20 cellular contexts compared by ENCODE assay signal in genomic region chr13:30752991-30753616, GRCh38. TPM values are rescaled to one million over a fixed set of nuclear protein-coding genes. Genes with fewer than 3 reads are reported as not detected.
DNase-seq lines count a peak whose midpoint lies in the region; ATAC-seq and TF ChIP-seq lines count a peak whose summit lies in the region.
"Had no signal": no experiment of that assay in that cellular context is flagged by ENCODE, and none has a peak within 500 bp of the region (broad histone marks: within the 10 kb centered on the region; RNA-seq: fewer than 3 reads in every experiment).

No MANE protein-coding gene starts in this region.

- H3K4me2 ChIP-seq in neural cell (ENCODE audit: low read length) = no peak overlapping the region

- H3K4me3 ChIP-seq in CD4-positive, alpha-beta memory T cell (ENCODE audit: low read length in 2 of 2) = no peak overlapping the region
- no peak overlapping the region for H3K4me3 ChIP-seq in Panc1 (ENCODE audit: low read depth in 2 of 2, low read length in 2 of 2)
- peak overlapping the region; percentile 22 for H3K4me3 ChIP-seq in neural cell (ENCODE audit: low read length)
- H3K4me3 ChIP-seq: SK-N-MC, spleen had no signal

- no peaks in the 10 kb centered on the region for H3K27me3 ChIP-seq in CD4-positive, alpha-beta T cell (ENCODE audit: control insufficient read depth, insufficient read depth, low read length)
- no peaks in the 10 kb centered on the region for H3K27me3 ChIP-seq in CD4-positive, alpha-beta memory T cell (ENCODE audit: insufficient read depth, low read length)
- H3K27me3 ChIP-seq in Panc1 (ENCODE audit: control insufficient read depth, insufficient read depth, low read length) = no peaks in the 10 kb centered on the region
- H3K27me3 ChIP-seq in neural cell (ENCODE audit: insufficient read depth, low read depth, low read length) = no peaks in the 10 kb centered on the region
- H3K27me3 ChIP-seq: spleen had no signal

- no peaks in the 10 kb centered on the region for H3K4me1 ChIP-seq in CD4-positive, alpha-beta memory T cell (ENCODE audit: insufficient read depth, low read length)
- H3K4me1 ChIP-seq in Panc1 (ENCODE audit: control insufficient read depth, insufficient read depth, low read length) = no peaks in the 10 kb centered on the region

- POLR2A ChIA-PET in CD4-positive, alpha-beta T cell (lab: Charles Lee) = interaction anchor here (1.3 to 1.4 kb wide), 2 partner anchors 13 to 17 kb away, joined by 6 read pairs; partner anchors contain the start of gene ALOX5AP
- POLR2A ChIA-PET in CD4-positive, alpha-beta memory T cell (lab: Charles Lee; ENCODE audit: partially characterized antibody) = interaction anchor here (1.1 to 1.7 kb wide), 3 partner anchors 9 to 18 kb away, joined by 3 to 4 read pairs (median 3); partner anchors contain the start of gene ALOX5AP
- POLR2A ChIA-PET in Panc1 (lab: Charles Lee) = no interaction called here

- H3K79me2 ChIP-seq in neural cell (replicated peaks; ENCODE audit: insufficient read depth, low read length) = no peaks in the 10 kb centered on the region

- H3K4me3 Mint-ChIP-seq in CD4-positive, alpha-beta T cell = peak overlapping the region; percentile 5
- no peak overlapping the region for H3K4me3 Mint-ChIP-seq in CD4-positive, alpha-beta memory T cell
- H3K4me3 Mint-ChIP-seq in type B pancreatic cell = no peak overlapping the region
- H3K4me3 Mint-ChIP-seq: stimulated activated effector memory CD8-positive, alpha-beta T cell treated with anti-CD3 and anti-CD28 coated beads, Interleukin-12 subunit alpha, Interleukin-12 subunit beta, amount 100 ng/mL, for 72 hours had no signal

- peak; percentile 77 for ATAC-seq in CD4-positive, alpha-beta T cell (ENCODE audit: poor library complexity)
- ATAC-seq in Panc1 (no peak), left lobe of liver (no peak)
- ATAC-seq: HCT116; stimulated activated effector memory CD8-positive, alpha-beta T cell treated with anti-CD3 and anti-CD28 coated beads, Interleukin-12 subunit alpha, Interleukin-12 subunit beta, amount 100 ng/mL, for 72 hours had no signal

- no peak overlapping the region for H3K27ac ChIP-seq in CD4-positive, alpha-beta T cell (ENCODE audit: low read depth, low read length)
- H3K27ac ChIP-seq in CD4-positive, alpha-beta memory T cell (ENCODE audit: low read depth, low read length) = no peak overlapping the region
- peak overlapping the region; percentile 52 for H3K27ac ChIP-seq in Panc1 (ENCODE audit: low read length)
- peak overlapping the region; percentile 73 for H3K27ac ChIP-seq in neural cell (ENCODE audit: low read length)
- H3K27ac ChIP-seq: SK-N-MC had no signal

- BruUV-seq in Panc1 (replicated peaks; lab: Mats Ljungman, UMichigan) = no TSS peak

- H3F3A ChIP-seq in neural cell (ENCODE audit: insufficient read depth, low read length, poor library complexity, severe bottlenecking) = peaks cover 3% of the 10 kb centered on the region

- H2AFZ ChIP-seq in neural cell (ENCODE audit: low read depth, low read length) = no peak overlapping the region

- DNase-seq in CD4-positive, alpha-beta T cell = no peak
- no peak for DNase-seq in CD4-positive, alpha-beta memory T cell
- DNase-seq in Panc1 (ENCODE audit: low read depth, low spot score) (no peak), type B pancreatic cell (ENCODE audit: extremely low spot score, unreplicated experiment) (no peak), left lobe of liver (ENCODE audit: low spot score) (no peak)
- DNase-seq in effector CD4-positive, alpha-beta T cell = no peak
- DNase-seq: activated CD4-positive, alpha-beta T cell treated with anti-CD3 and anti-CD28 coated beads for 4 hours; activated naive CD4-positive, alpha-beta T cell treated with anti-CD3 and anti-CD28 coated beads, Interleukin-2, amount 50 U/mL, for 16 hours; DMS153; NCI-H1048; NCI-H187 treated with DMSO at 0.1 percent for 48 hours; NCI-H526; spleen; stimulated activated CD4-positive, alpha-beta T cell treated with anti-CD3 and anti-CD28 coated beads, Interleukin-2, amount 100 ng/mL, for 48 hours; T-helper 2 cell had no signal

- H3K9me2 ChIP-seq in neural cell (ENCODE audit: insufficient read depth, low read length) = no peaks in the 10 kb centered on the region

- H3K9me3 Mint-ChIP-seq in CD4-positive, alpha-beta T cell = no peaks in the 10 kb centered on the region
- H3K9me3 Mint-ChIP-seq in CD4-positive, alpha-beta memory T cell = no peaks in the 10 kb centered on the region
- H3K9me3 Mint-ChIP-seq in type B pancreatic cell = no peaks in the 10 kb centered on the region
- H3K9me3 Mint-ChIP-seq: stimulated activated effector memory CD8-positive, alpha-beta T cell treated with anti-CD3 and anti-CD28 coated beads, Interleukin-12 subunit alpha, Interleukin-12 subunit beta, amount 100 ng/mL, for 72 hours had no signal

- peaks cover 75% of the 10 kb centered on the region for H3K36me3 Mint-ChIP-seq in CD4-positive, alpha-beta T cell (ENCODE audit: low read depth)
- peaks cover 55 to 58% of the 10 kb centered on the region in 2 donors for H3K36me3 Mint-ChIP-seq in CD4-positive, alpha-beta memory T cell
- no peaks in the 10 kb centered on the region for H3K36me3 Mint-ChIP-seq in type B pancreatic cell

- H4K20me1 ChIP-seq in neural cell (ENCODE audit: insufficient read depth) = no peaks in the 10 kb centered on the region

- H3K36me3 ChIP-seq in CD4-positive, alpha-beta memory T cell (ENCODE audit: insufficient read depth, low read length) = peaks cover 66% of the 10 kb centered on the region
- H3K36me3 ChIP-seq in Panc1 (ENCODE audit: control insufficient read depth, insufficient read depth, low read length) (no peaks in the 10 kb centered on the region), neural cell (ENCODE audit: insufficient read depth, low read length) (no peaks in the 10 kb centered on the region)

- peaks cover 16% of the 10 kb centered on the region for H3K4me1 Mint-ChIP-seq in CD4-positive, alpha-beta T cell (ENCODE audit: low read depth)
- peaks cover 1 to 23% (median 11%) of the 10 kb centered on the region in 4 donors for H3K4me1 Mint-ChIP-seq in CD4-positive, alpha-beta memory T cell
- peaks cover 17% of the 10 kb centered on the region for H3K4me1 Mint-ChIP-seq in type B pancreatic cell (ENCODE audit: unreplicated experiment)

- intact Hi-C loops in CD4-positive, alpha-beta T cell (cut with DNase I, micrococcal nuclease) = no loop called here
- intact Hi-C loops in CD4-positive, alpha-beta memory T cell (cut with micrococcal nuclease) = no loop called here
- intact Hi-C loops in Panc1 (cut with micrococcal nuclease; ENCODE audit: unreplicated experiment) = no loop called here

- H3K27ac Mint-ChIP-seq in CD4-positive, alpha-beta T cell = peak overlapping the region; percentile 5
- H3K27ac Mint-ChIP-seq in CD4-positive, alpha-beta memory T cell = peak overlapping the region in 5 of 7 donors; percentile 4 to 87 (median 67)
- H3K27ac Mint-ChIP-seq in type B pancreatic cell = no peak overlapping the region

- no peak for TF ChIP-seq CTCF in CD4-positive, alpha-beta T cell (IDR thresholded peaks at IDR 0.05)
- TF ChIP-seq CTCF in Panc1 (IDR thresholded peaks at IDR 0.05) (no peak), neural cell (IDR thresholded peaks at IDR 0.05; ENCODE audit: poor library complexity, severe bottlenecking) (no peak), type B pancreatic cell (conservative IDR thresholded peaks at IDR 0.05) (no peak)

- CTCF ChIA-PET in CD4-positive, alpha-beta T cell (lab: Charles Lee) = interaction anchor here (0.6 to 2.1 kb wide), 4 partner anchors 13 to 338 kb away, joined by 3 to 6 read pairs (median 3); no protein-coding TSS in a partner anchor
- CTCF ChIA-PET in CD4-positive, alpha-beta memory T cell (lab: Charles Lee; ENCODE audit: partially characterized antibody) = interaction anchor here (0.8 to 1.7 kb wide), 6 partner anchors 8 to 22 kb away, joined by 3 to 6 read pairs (median 4); no protein-coding TSS in a partner anchor
- CTCF ChIA-PET in Panc1 (lab: Charles Lee) = no interaction called here

- in situ Hi-C loops in Panc1 (cut with HindIII; ENCODE audit: low pct_unique_long_range_greater_than_20kb, low sequenced_read_pairs) = no loop called here

- no peaks in the 10 kb centered on the region for H3K27me3 Mint-ChIP-seq in CD4-positive, alpha-beta T cell
- no peaks in the 10 kb centered on the region for H3K27me3 Mint-ChIP-seq in CD4-positive, alpha-beta memory T cell
- peaks cover 39% of the 10 kb centered on the region for H3K27me3 Mint-ChIP-seq in type B pancreatic cell

- peak; percentile 79 for TF ChIP-seq EP300 in neural cell (conservative IDR thresholded peaks at IDR 0.05; ENCODE audit: poor library complexity, severe bottlenecking)

- no peaks in the 10 kb centered on the region for H3K9me3 ChIP-seq in CD4-positive, alpha-beta T cell (ENCODE audit: control insufficient read depth, low read length)
- no peaks in the 10 kb centered on the region for H3K9me3 ChIP-seq in CD4-positive, alpha-beta memory T cell (ENCODE audit: control insufficient read depth in 1 of 2, low read length in 2 of 2)
- H3K9me3 ChIP-seq in Panc1 (ENCODE audit: control insufficient read depth, insufficient read depth, low read depth, low read length) (no peaks in the 10 kb centered on the region), neural cell (ENCODE audit: low read length) (no peaks in the 10 kb centered on the region)
- H3K9me3 ChIP-seq: spleen had no signal

- peak overlapping the region; percentile 21 for H3K9ac ChIP-seq in neural cell (ENCODE audit: low read length)

- TF ChIP-seq RAD21 in neural cell (conservative IDR thresholded peaks at IDR 0.05) = no peak

TF ChIP-seq in neural cell, 6 proteins besides CTCF, POLR2A, EP300 and RAD21 (continues in another document):
- TF ChIP-seq TAF1 (IDR thresholded peaks at IDR 0.05; ENCODE audit: low read depth) (no peak), SMC3 (conservative IDR thresholded peaks at IDR 0.05; ENCODE audit: poor library complexity) (peak; percentile 18), EZH2 (IDR thresholded peaks at IDR 0.05; ENCODE audit: borderline replicate concordance, insufficient read depth, low read length, poor library complexity, severe bottlenecking) (no peak)

RNA-seq across cellular contexts. Expression of gene ALOX5AP, which starts 17.8 kb away (rescaled TPM):
- 10 to 100 TPM; 16.5 to 19.0 TPM for total RNA-seq in CD4-positive, alpha-beta T cell
- total RNA-seq in CD4-positive, alpha-beta memory T cell = 10 to 100 TPM; 53.7 to 54.0 TPM
- polyA plus RNA-seq in CD4-positive, alpha-beta memory T cell = 100 to 1,000 TPM; 377 to 569 TPM
- total RNA-seq in Panc1 (2021; ENCODE audit: unreplicated experiment) = 2.1 TPM
- polyA plus RNA-seq in Panc1 (2012; ENCODE audit: insufficient read length) = 0.65 TPM
- not detected in 2 replicates for polyA plus RNA-seq in neural cell
- polyA minus RNA-seq in neural cell = not detected in 2 replicates
- total RNA-seq in type B pancreatic cell (ENCODE audit: low replicate concordance) = 0.31 TPM in 1 of 2 replicates, not detected in the other
- 1.5 TPM for total RNA-seq in left lobe of liver
- total RNA-seq: myocyte had no signal

Comparison
In these comparisons a context has a peak if more than half of its experiments do, and no peak if none do; other contexts are left out.
1. H3K27ac ChIP-seq: peak in Panc1 (single experiment) and neural cell (single experiment); none in CD4-positive, alpha-beta T cell (single experiment) and CD4-positive, alpha-beta memory T cell (single experiment).